Comparison of ENCODE assay signal across 14 cellular contexts in the genomic region with DNA sequence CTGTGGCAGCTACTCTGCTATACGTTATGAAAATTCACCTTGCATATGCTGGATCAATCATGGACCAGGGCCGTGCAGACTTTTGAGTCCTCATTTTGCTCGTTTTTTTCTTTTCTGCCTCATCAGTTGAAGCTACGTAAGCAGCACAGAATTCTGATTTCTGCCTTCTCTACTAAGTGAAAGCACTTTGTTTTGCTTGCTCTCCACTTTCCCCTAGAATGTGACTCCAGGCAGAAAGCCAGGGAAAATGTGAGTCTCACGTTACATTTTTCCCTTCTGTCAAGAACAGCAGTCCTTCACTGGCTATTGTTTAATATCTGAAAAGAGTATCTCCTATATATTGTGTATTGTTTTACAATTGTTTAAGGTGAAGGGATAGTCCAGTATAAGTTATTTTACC.
DNase-seq lines count a peak whose midpoint lies in the region; ATAC-seq and TF ChIP-seq lines count a peak whose summit lies in the region.
"Had no signal": no experiment of that assay in that cellular context is flagged by ENCODE, and none has a peak within 500 bp of the region (broad histone marks: within the 10 kb centered on the region; RNA-seq: fewer than 3 reads in every experiment).

No MANE protein-coding gene starts in this region.

- DNase-seq in cardiac muscle cell (ENCODE audit: low read depth in 1 of 2, low spot score in 1 of 2) (peak; percentile 21 to 77), heart right ventricle (no peak), cardiac fibroblast (ENCODE audit: low read depth in 2 of 2) (peak; percentile 3 to 90), lower lobe of right lung (no peak), NCI-H187 treated with DMSO at 0.1 percent for 48 hours (lab: John Stamatoyannopoulos, UW) (no peak), ovary (no peak), retina (no peak)
- DNase-seq in CD8-positive, alpha-beta memory T cell = no peak
- DNase-seq: hypothalamus, naive B cell, NCI-H187, SHP77 treated with DMSO at 0.1 percent for 48 hours had no signal

- CTCF ChIA-PET in CD8-positive, alpha-beta memory T cell (lab: Charles Lee) = no interaction called here

- H3K27ac ChIP-seq in cardiac muscle cell (no peak overlapping the region), heart right ventricle (no peak overlapping the region), lower lobe of right lung (no peak overlapping the region), ovary (no peak overlapping the region)
- H3K27ac ChIP-seq in CD8-positive, alpha-beta memory T cell (ENCODE audit: low read depth, low read length) = no peak overlapping the region

- WGBS in heart right ventricle, 2 donors = 39 to 42% methylated on average over 5 of the region's 5 CpGs
- 3 to 12% (median 6%) methylated on average over 5 of the region's 5 CpGs for WGBS in ovary, 3 donors

- H3K4me3 Mint-ChIP-seq in CD8-positive, alpha-beta memory T cell = no peak overlapping the region
- H3K4me3 Mint-ChIP-seq: activated T-helper 17 cell treated with anti-CD3 and anti-CD28 coated beads, Interleukin-2, amount 50 U/mL, for 72 hours; naive B cell; stimulated activated memory B cell treated with anti-CD40 and anti-IgM and Interleukin-4, amounts not matched to agents 10 μg/mL and 1 μg/mL and 100 μg/mL, for 72 hours had no signal

- peaks cover 3 to 18% (median 7%) of the 10 kb centered on the region in 5 donors for H3K9me3 Mint-ChIP-seq in CD8-positive, alpha-beta memory T cell
- H3K9me3 Mint-ChIP-seq: naive B cell had no signal

- no peak for TF ChIP-seq POLR2A in ovary (IDR thresholded peaks at IDR 0.05)

- no peak for ATAC-seq in heart right ventricle
- ATAC-seq in lower lobe of right lung = peak; percentile 43 to 64
- ATAC-seq: activated T-helper 17 cell treated with anti-CD3 and anti-CD28 coated beads, Interleukin-2, amount 50 U/mL, for 72 hours; stimulated activated memory B cell treated with anti-CD40 and anti-IgM and Interleukin-4, amounts not matched to agents 10 μg/mL and 1 μg/mL and 100 μg/mL, for 72 hours had no signal

- H3K27me3 ChIP-seq in cardiac muscle cell = no peaks in the 10 kb centered on the region
- H3K27me3 ChIP-seq in heart right ventricle = no peaks in the 10 kb centered on the region
- H3K27me3 ChIP-seq in lower lobe of right lung (ENCODE audit: low read depth) = no peaks in the 10 kb centered on the region
- no peaks in the 10 kb centered on the region for H3K27me3 ChIP-seq in CD8-positive, alpha-beta memory T cell (ENCODE audit: insufficient read depth, low read length, poor library complexity, severe bottlenecking)
- H3K27me3 ChIP-seq in ovary = no peaks in the 10 kb centered on the region

- no peak overlapping the region for H3K27ac Mint-ChIP-seq in CD8-positive, alpha-beta memory T cell
- H3K27ac Mint-ChIP-seq: activated T-helper 17 cell treated with anti-CD3 and anti-CD28 coated beads, Interleukin-2, amount 50 U/mL, for 72 hours; stimulated activated memory B cell treated with anti-CD40 and anti-IgM and Interleukin-4, amounts not matched to agents 10 μg/mL and 1 μg/mL and 100 μg/mL, for 72 hours had no signal

- H3K4me1 ChIP-seq in cardiac muscle cell (ENCODE audit: low read depth) (no peaks in the 10 kb centered on the region), heart right ventricle (no peaks in the 10 kb centered on the region), lower lobe of right lung (no peaks in the 10 kb centered on the region), ovary (ENCODE audit: insufficient read depth) (no peaks in the 10 kb centered on the region)
- no peaks in the 10 kb centered on the region for H3K4me1 ChIP-seq in CD8-positive, alpha-beta memory T cell (ENCODE audit: insufficient read depth, low read length)

- no peaks in the 10 kb centered on the region for H3K36me3 Mint-ChIP-seq in CD8-positive, alpha-beta memory T cell
- H3K36me3 Mint-ChIP-seq: naive B cell; stimulated activated memory B cell treated with anti-CD40 and anti-IgM and Interleukin-4, amounts not matched to agents 10 μg/mL and 1 μg/mL and 100 μg/mL, for 72 hours had no signal

- no peak for TF ChIP-seq CTCF in cardiac muscle cell (IDR thresholded peaks at IDR 0.05; ENCODE audit: low read depth, low read length)
- TF ChIP-seq CTCF in heart right ventricle (IDR thresholded peaks at IDR 0.05) = no peak
- no peak for TF ChIP-seq CTCF in cardiac fibroblast (IDR thresholded peaks at IDR 0.05; ENCODE audit: low read depth, low read length)
- TF ChIP-seq CTCF in lower lobe of right lung (IDR thresholded peaks at IDR 0.05) = no peak
- no peak for TF ChIP-seq CTCF in ovary (IDR thresholded peaks at IDR 0.05)

- TF ChIP-seq EP300 in ovary (IDR thresholded peaks at IDR 0.05) = no peak

- H3K9me3 ChIP-seq in cardiac muscle cell (ENCODE audit: low read depth) = no peaks in the 10 kb centered on the region
- peaks cover 0 to 2% (median 0%) of the 10 kb centered on the region in 11 donors for H3K9me3 ChIP-seq in heart right ventricle
- H3K9me3 ChIP-seq in lower lobe of right lung = no peaks in the 10 kb centered on the region
- no peaks in the 10 kb centered on the region for H3K9me3 ChIP-seq in CD8-positive, alpha-beta memory T cell (ENCODE audit: low read length)
- H3K9me3 ChIP-seq in ovary = no peaks in the 10 kb centered on the region

- intact Hi-C loops in heart right ventricle (cut with DNase I) = no loop called here
- intact Hi-C loops in lower lobe of right lung (cut with DNase I) = no loop called here
- intact Hi-C loops in ovary (cut with DNase I) = no loop called here

- POLR2A ChIA-PET in CD8-positive, alpha-beta memory T cell (lab: Charles Lee) = no interaction called here

- H3K36me3 ChIP-seq in cardiac muscle cell = no peaks in the 10 kb centered on the region
- H3K36me3 ChIP-seq in heart right ventricle = no peaks in the 10 kb centered on the region
- H3K36me3 ChIP-seq in lower lobe of right lung = no peaks in the 10 kb centered on the region
- H3K36me3 ChIP-seq in CD8-positive, alpha-beta memory T cell (ENCODE audit: insufficient read depth, low read length) = no peaks in the 10 kb centered on the region
- no peaks in the 10 kb centered on the region for H3K36me3 ChIP-seq in ovary

- H3K4me1 Mint-ChIP-seq in CD8-positive, alpha-beta memory T cell = no peaks in the 10 kb centered on the region
- H3K4me1 Mint-ChIP-seq: activated T-helper 17 cell treated with anti-CD3 and anti-CD28 coated beads, Interleukin-2, amount 50 U/mL, for 72 hours; naive B cell; stimulated activated memory B cell treated with anti-CD40 and anti-IgM and Interleukin-4, amounts not matched to agents 10 μg/mL and 1 μg/mL and 100 μg/mL, for 72 hours had no signal

- no peaks in the 10 kb centered on the region for H3K27me3 Mint-ChIP-seq in CD8-positive, alpha-beta memory T cell
- H3K27me3 Mint-ChIP-seq: activated T-helper 17 cell treated with anti-CD3 and anti-CD28 coated beads, Interleukin-2, amount 50 U/mL, for 72 hours; naive B cell; stimulated activated memory B cell treated with anti-CD40 and anti-IgM and Interleukin-4, amounts not matched to agents 10 μg/mL and 1 μg/mL and 100 μg/mL, for 72 hours had no signal

- H3K4me3 ChIP-seq in cardiac muscle cell (no peak overlapping the region), heart right ventricle (no peak overlapping the region), cardiac fibroblast (replicated peaks in 1 of 2; ENCODE audit: low read depth in 2 of 2, low read length in 2 of 2) (peak overlapping the region in 1 of 2 donors; percentile 11), lower lobe of right lung (peak overlapping the region; percentile 40), ovary (no peak overlapping the region)
- no peak overlapping the region for H3K4me3 ChIP-seq in CD8-positive, alpha-beta memory T cell (ENCODE audit: low read length)

Comparison
In these comparisons a context has a peak if more than half of its experiments do, and no peak if none do; other contexts are left out.
1. DNase-seq: peak in cardiac muscle cell (2 of 2) and cardiac fibroblast (2 of 2); none in heart right ventricle (0 of 2), lower lobe of right lung (single experiment), NCI-H187 treated with DMSO at 0.1 percent for 48 hours (single experiment), CD8-positive, alpha-beta memory T cell (0 of 5), ovary (0 of 5) and retina (single experiment).
2. ATAC-seq: peak in lower lobe of right lung (2 of 2); none in heart right ventricle (0 of 8).